12 cellular contexts compared by ENCODE assay signal in the genomic region with DNA sequence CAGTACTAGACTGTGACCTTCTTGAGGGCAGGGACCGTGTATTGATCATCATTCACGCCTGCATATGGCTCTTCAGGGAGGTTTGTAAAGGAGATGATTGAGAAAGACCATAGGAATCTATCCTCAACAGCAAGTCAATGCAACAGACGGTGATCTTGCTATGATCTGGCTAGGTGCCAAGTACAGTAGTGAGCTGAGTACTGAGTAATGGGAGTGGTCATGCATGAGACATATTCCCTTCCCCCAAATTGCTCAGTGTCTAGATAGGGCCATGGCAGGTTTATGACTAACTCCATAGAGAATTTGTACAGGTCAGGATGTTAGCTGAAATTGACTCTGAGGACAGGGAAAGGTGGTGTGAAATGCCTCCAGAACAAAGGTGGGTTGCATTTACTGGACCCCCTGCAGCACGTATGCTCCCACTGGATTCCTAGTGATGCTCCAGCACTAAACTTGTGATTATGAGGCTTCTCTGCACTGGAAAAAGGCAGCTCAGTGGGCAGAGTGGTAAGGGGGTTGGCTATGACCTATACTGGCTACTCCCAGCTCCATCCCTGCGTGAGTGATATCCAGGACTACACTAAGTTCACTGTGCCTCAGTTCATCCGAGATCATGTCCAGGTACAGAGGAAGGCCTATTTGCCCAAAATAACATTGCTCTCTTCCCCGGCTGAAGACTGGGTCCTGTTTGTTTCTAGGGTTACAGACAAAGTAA. TPM values are rescaled to one million over a fixed set of nuclear protein-coding genes. Genes with fewer than 3 reads are reported as not detected.
DNase-seq lines count a peak whose midpoint lies in the region; ATAC-seq and TF ChIP-seq lines count a peak whose summit lies in the region.
"Had no signal": no experiment of that assay in that cellular context is flagged by ENCODE, and none has a peak within 500 bp of the region (broad histone marks: within the 10 kb centered on the region; RNA-seq: fewer than 3 reads in every experiment).

No MANE protein-coding gene starts in this region.

- in situ Hi-C loops in KBM-7 (cut with MboI; ENCODE audit: low pct_unique_long_range_greater_than_20kb, low sequenced_read_pairs): no loop called here

- TF ChIP-seq POLR2A in heart left ventricle (IDR thresholded peaks at IDR 0.05): no peak

- CTCF ChIA-PET in PC-3 (lab: Charles Lee): no interaction called here

- H3F3A ChIP-seq in PC-3 (ENCODE audit: low read length, unreplicated experiment): no peaks in the 10 kb centered on the region

- H3K4me1 ChIP-seq in PC-3 (ENCODE audit: insufficient read depth, low read length): peaks cover 18% of the 10 kb centered on the region; the same call in 1 of the 2 replicates
- H3K4me1 ChIP-seq in heart left ventricle: no peaks in the 10 kb centered on the region

- WGBS in heart left ventricle, 4 donors: 60 to 69% (median 64%) methylated on average over 7 of the region's 7 CpGs

- intact Hi-C loops in PC-3 (cut with micrococcal nuclease) (no loop called here), heart left ventricle (cut with DNase I) (no loop called here)

- H3K9me3 ChIP-seq in PC-3 (ENCODE audit: low read length) (0 out of 2 replicates have a peak, but pooled peaks cover 5% of the 10 kb centered on the region), heart left ventricle (no peaks in the 10 kb centered on the region)

- H3K4me2 ChIP-seq in PC-3 (ENCODE audit: low read length): 0 out of 2 replicates have a peak overlapping the region, but pooled peaks have one; percentile 18

- H3K4me3 ChIP-seq in PC-3 (ENCODE audit: low read length) (no peak overlapping the region), fibroblast of mammary gland (ENCODE audit: control insufficient read depth, low read depth, low read length) (no peak overlapping the region), heart left ventricle (no peak overlapping the region)
- H3K4me3 ChIP-seq: skin epidermis had no signal

- H3K36me3 ChIP-seq in PC-3 (ENCODE audit: low read depth, low read length) (no peaks in the 10 kb centered on the region), heart left ventricle (no peaks in the 10 kb centered on the region)

- TF ChIP-seq CTCF in PC-3 (conservative IDR thresholded peaks at IDR 0.05; ENCODE audit: low read depth, low read length): no peak
- TF ChIP-seq CTCF in fibroblast of mammary gland (conservative IDR thresholded peaks at IDR 0.05; ENCODE audit: control insufficient read depth, insufficient read depth, low read depth, low read length): no peak
- no peak for TF ChIP-seq CTCF in type B pancreatic cell (conservative IDR thresholded peaks at IDR 0.05)
- TF ChIP-seq CTCF in heart left ventricle (IDR thresholded peaks at IDR 0.05): no peak

- POLR2A ChIA-PET in PC-3 (lab: Charles Lee; ENCODE audit: unreplicated experiment): no interaction called here

- H3K27ac Mint-ChIP-seq in type B pancreatic cell: no peak overlapping the region
- H3K27ac Mint-ChIP-seq: activated T-helper 1 cell treated with anti-CD3 and anti-CD28 coated beads, Interleukin-12 subunit alpha, Interleukin-12 subunit beta, Interleukin-2, Interleukin-4 antibody, amounts not matched to agents 30 ng/mL and 10 ng/mL and 1 ng/mL, durations not matched to agents 14 hours and 24 hours and 36 hours; IgD-negative memory B cell had no signal

- H3K79me2 ChIP-seq in PC-3 (ENCODE audit: low read length): no peaks in the 10 kb centered on the region

- H3K27ac ChIP-seq in PC-3 (ENCODE audit: low read length) (no peak overlapping the region), heart left ventricle (no peak overlapping the region)
- H3K27ac ChIP-seq: skin epidermis had no signal

- no peaks in the 10 kb centered on the region for H3K9me2 ChIP-seq in PC-3 (replicated peaks; ENCODE audit: low read length)

- H3K36me3 Mint-ChIP-seq in type B pancreatic cell: no peaks in the 10 kb centered on the region
- H3K36me3 Mint-ChIP-seq: CD4-positive, CD25-positive, alpha-beta regulatory T cell; IgD-negative memory B cell had no signal

- H4K20me1 ChIP-seq in PC-3 (ENCODE audit: low read length): no peaks in the 10 kb centered on the region

- no peaks in the 10 kb centered on the region for H3K9me3 Mint-ChIP-seq in type B pancreatic cell
- H3K9me3 Mint-ChIP-seq: activated T-helper 1 cell treated with anti-CD3 and anti-CD28 coated beads, Interleukin-12 subunit alpha, Interleukin-12 subunit beta, Interleukin-2, Interleukin-4 antibody, amounts not matched to agents 30 ng/mL and 10 ng/mL and 1 ng/mL, durations not matched to agents 14 hours and 24 hours and 36 hours; IgD-negative memory B cell had no signal

- ATAC-seq in PC-3: no peak
- no peak for ATAC-seq in heart left ventricle

- DNase-seq in AG08395 (ENCODE audit: low spot score): peak; percentile 47
- peak; percentile 39 for DNase-seq in HK-2 (ENCODE audit: unreplicated experiment)
- peak; percentile 88 for DNase-seq in PC-3
- peak; percentile 79 for DNase-seq in fibroblast of mammary gland (ENCODE audit: low read depth)
- DNase-seq in pons (ENCODE audit: low spot score): no peak
- DNase-seq in type B pancreatic cell (ENCODE audit: extremely low spot score, unreplicated experiment): no peak
- no peak for DNase-seq in KBM-7
- DNase-seq in heart left ventricle: no peak
- DNase-seq: CD4-positive, CD25-positive, alpha-beta regulatory T cell had no signal

- no peak overlapping the region for H3K4me3 Mint-ChIP-seq in type B pancreatic cell
- H3K4me3 Mint-ChIP-seq: activated T-helper 1 cell treated with anti-CD3 and anti-CD28 coated beads, Interleukin-12 subunit alpha, Interleukin-12 subunit beta, Interleukin-2, Interleukin-4 antibody, amounts not matched to agents 30 ng/mL and 10 ng/mL and 1 ng/mL, durations not matched to agents 14 hours and 24 hours and 36 hours; CD4-positive, CD25-positive, alpha-beta regulatory T cell; IgD-negative memory B cell had no signal

- H3K4me1 Mint-ChIP-seq in type B pancreatic cell (ENCODE audit: unreplicated experiment): no peaks in the 10 kb centered on the region
- H3K4me1 Mint-ChIP-seq: CD4-positive, CD25-positive, alpha-beta regulatory T cell; IgD-negative memory B cell had no signal

- peaks cover 16% of the 10 kb centered on the region for H3K27me3 Mint-ChIP-seq in type B pancreatic cell

- 0 out of 2 replicates have a peak, but pooled peaks cover 3% of the 10 kb centered on the region for H3K27me3 ChIP-seq in PC-3 (ENCODE audit: low read length)
- H3K27me3 ChIP-seq in heart left ventricle: peaks cover 0 to 14% (median 0%) of the 10 kb centered on the region in 9 donors

- no peak overlapping the region for H3K9ac ChIP-seq in PC-3 (ENCODE audit: low read length)

- no peak overlapping the region for H2AFZ ChIP-seq in PC-3 (ENCODE audit: low read length)

- no TSS peak for BruUV-seq in PC-3 (replicated peaks; lab: Mats Ljungman, UMichigan)

RNA-seq across cellular contexts. Expression of a gene that starts 37.2 kb away (rescaled TPM):
- total RNA-seq in PC-3 (2014; rRNA removed) (not detected in 2 replicates), type B pancreatic cell (ENCODE audit: low replicate concordance) (2.1 and 3.7 TPM in 2 replicates), heart left ventricle (not detected)
- polyA plus RNA-seq in heart left ventricle: not detected
- total RNA-seq: activated T-helper 1 cell treated with anti-CD3 and anti-CD28 coated beads, Interleukin-12 subunit alpha, Interleukin-12 subunit beta, Interleukin-2, Interleukin-4 antibody, amounts not matched to agents 30 ng/mL and 10 ng/mL and 1 ng/mL, durations not matched to agents 14 hours and 24 hours and 36 hours; CD4-positive, CD25-positive, alpha-beta regulatory T cell had no signal
- polyA plus RNA-seq: CD4-positive, CD25-positive, alpha-beta regulatory T cell; IgD-negative memory B cell had no signal

Comparison
In these comparisons a context has a peak if more than half of its experiments do, and no peak if none do; other contexts are left out.
1. DNase-seq: peak in AG08395 (single experiment), HK-2 (single experiment), PC-3 (single experiment) and fibroblast of mammary gland (single experiment); none in pons (single experiment), type B pancreatic cell (single experiment), KBM-7 (single experiment) and heart left ventricle (0 of 5).